ENCODE assay signal across 8 cellular contexts in the genomic region with DNA sequence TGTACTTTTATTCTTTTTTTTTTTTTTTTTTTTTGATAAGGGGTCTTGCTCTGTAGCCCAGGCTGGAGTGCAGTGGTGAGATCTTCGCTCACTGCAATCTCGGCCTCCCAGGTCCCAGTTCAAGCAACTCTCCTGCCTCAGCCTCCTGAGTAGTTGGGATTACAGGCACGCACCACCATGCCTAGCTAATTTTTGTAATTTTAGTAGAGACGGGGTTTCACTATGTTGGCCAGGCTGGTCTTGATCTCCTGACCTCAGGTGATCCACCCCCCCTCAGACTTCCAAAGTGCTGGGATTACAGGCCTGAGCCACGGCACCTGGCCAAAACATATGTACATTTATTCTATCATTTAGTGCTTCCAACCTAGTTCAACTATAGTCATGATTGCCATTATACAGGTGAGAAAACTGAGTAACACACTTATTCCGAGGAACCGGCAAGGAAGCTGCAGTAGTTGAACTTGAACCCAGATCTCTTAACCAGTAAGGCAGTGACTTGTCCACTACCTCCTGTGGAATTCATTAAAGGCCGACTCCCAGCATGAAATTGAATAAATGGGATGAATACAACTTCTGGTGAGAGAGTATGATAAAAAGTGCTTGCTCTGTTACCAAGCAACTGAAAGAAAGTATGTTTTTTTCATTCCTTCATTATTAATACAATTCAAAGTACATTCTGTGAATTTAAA. TPM values are rescaled to one million over a fixed set of nuclear protein-coding genes. Genes with fewer than 3 reads are reported as not detected.
A peak's percentile ranks its signal among the peaks of the same experiment; 100 is the strongest.
DNase-seq lines count a peak whose midpoint lies in the region; ATAC-seq and FAIRE-seq lines count a peak whose summit lies in the region.

No MANE protein-coding gene starts in this region.

- FAIRE-seq in frontal cortex (lab: Jason Lieb, UNC) = no peak

- CTCF ChIA-PET in naive thymus-derived CD4-positive, alpha-beta T cell (lab: Charles Lee) = interaction anchor here (0.8 to 2.9 kb wide), 12 partner anchors 21 to 406 kb away, joined by 3 to 33 read pairs (median 10); no protein-coding TSS in a partner anchor

- ATAC-seq in central memory CD8-positive, alpha-beta T cell (replicated peaks; ENCODE audit: extremely low read depth, poor library complexity, severe bottlenecking) = no peak
- no peak for ATAC-seq in naive thymus-derived CD4-positive, alpha-beta T cell
- no peak for ATAC-seq in GM18861 (IDR thresholded peaks at IDR 0.05; ENCODE audit: unreplicated experiment)
- ATAC-seq in HG03159 (IDR thresholded peaks at IDR 0.05; ENCODE audit: unreplicated experiment) = no peak

- no peaks in the 10 kb centered on the region for H3K27me3 ChIP-seq in ACC112 (ENCODE audit: insufficient read depth, low read length)
- no peaks in the 10 kb centered on the region for H3K27me3 ChIP-seq in naive thymus-derived CD4-positive, alpha-beta T cell (ENCODE audit: control insufficient read depth in 2 of 2, insufficient read depth in 2 of 2, low read length in 2 of 2)

- H3K4me3 Mint-ChIP-seq in IgD-negative memory B cell = peak overlapping the region; percentile 90 to 98 (median 96)
- H3K4me3 Mint-ChIP-seq in central memory CD8-positive, alpha-beta T cell = peak overlapping the region; percentile 76
- H3K4me3 Mint-ChIP-seq in naive thymus-derived CD4-positive, alpha-beta T cell = peak overlapping the region; percentile 78 to 97 (median 88)

- DNase-seq in central memory CD8-positive, alpha-beta T cell (ENCODE audit: low spot score in 2 of 2) = no peak
- peak in 1 of 9 donors; percentile 12 for DNase-seq in naive thymus-derived CD4-positive, alpha-beta T cell
- DNase-seq in RPMI8226 = no peak
- no peak for DNase-seq in frontal cortex (ENCODE audit: low spot score in 2 of 2)

- POLR2A ChIA-PET in naive thymus-derived CD4-positive, alpha-beta T cell (lab: Charles Lee) = interaction anchor here (0.5 to 2.7 kb wide), 34 partner anchors 9 to 1425 kb away, joined by 3 to 98 read pairs (median 6); partner anchors contain the start of genes C12orf60 and WBP11

- H3K9me3 Mint-ChIP-seq in IgD-negative memory B cell = peaks cover 1 to 11% (median 6%) of the 10 kb centered on the region in 3 donors
- H3K9me3 Mint-ChIP-seq in central memory CD8-positive, alpha-beta T cell = no peaks in the 10 kb centered on the region
- peaks cover 0 to 9% (median 0%) of the 10 kb centered on the region in 11 donors for H3K9me3 Mint-ChIP-seq in naive thymus-derived CD4-positive, alpha-beta T cell

- H3K36me3 ChIP-seq in ACC112 (ENCODE audit: insufficient read depth, low read length) = no peaks in the 10 kb centered on the region
- H3K36me3 ChIP-seq in naive thymus-derived CD4-positive, alpha-beta T cell (ENCODE audit: control insufficient read depth in 2 of 3, insufficient read depth in 3 of 3, low read length in 3 of 3) = no peaks in the 10 kb centered on the region

- peaks cover 9% of the 10 kb centered on the region for H3K36me3 Mint-ChIP-seq in IgD-negative memory B cell
- peaks cover 27% of the 10 kb centered on the region for H3K36me3 Mint-ChIP-seq in central memory CD8-positive, alpha-beta T cell (ENCODE audit: insufficient read depth)
- peaks cover 0 to 16% (median 3%) of the 10 kb centered on the region in 5 donors for H3K36me3 Mint-ChIP-seq in naive thymus-derived CD4-positive, alpha-beta T cell

- intact Hi-C loops in naive thymus-derived CD4-positive, alpha-beta T cell (cut with micrococcal nuclease) = loop anchor here (1.0 to 5.0 kb wide), 19 partner anchors 21 to 1424 kb away; partner anchors contain the start of genes ARHGDIB (in 2 of the 2), C12orf60 (in 2 of the 2), WBP11 (in 2 of the 2) and EPS8 (in 1 of the 2)

- H3K4me3 ChIP-seq in ACC112 (ENCODE audit: low read depth, low read length) = peak overlapping the region; percentile 76
- H3K4me3 ChIP-seq in naive thymus-derived CD4-positive, alpha-beta T cell (ENCODE audit: low read length) = peak overlapping the region; percentile 83

- no peaks in the 10 kb centered on the region for H3K27me3 Mint-ChIP-seq in IgD-negative memory B cell
- no peaks in the 10 kb centered on the region for H3K27me3 Mint-ChIP-seq in central memory CD8-positive, alpha-beta T cell
- peaks cover 0 to 2% (median 0%) of the 10 kb centered on the region in 5 donors for H3K27me3 Mint-ChIP-seq in naive thymus-derived CD4-positive, alpha-beta T cell

- no peaks in the 10 kb centered on the region for H3K9me3 ChIP-seq in naive thymus-derived CD4-positive, alpha-beta T cell (ENCODE audit: control insufficient read depth in 2 of 3, low read length in 3 of 3)

- H3K4me1 ChIP-seq in ACC112 (ENCODE audit: control insufficient read depth, insufficient read depth, low read length, unreplicated experiment) = no peaks in the 10 kb centered on the region
- peaks cover 11 to 14% of the 10 kb centered on the region in 2 donors for H3K4me1 ChIP-seq in naive thymus-derived CD4-positive, alpha-beta T cell (ENCODE audit: control insufficient read depth in 2 of 2, insufficient read depth in 2 of 2, low read length in 2 of 2)

- peak overlapping the region; percentile 47 for H2AFZ ChIP-seq in ACC112 (ENCODE audit: low read length, unreplicated experiment)

- H3K79me2 ChIP-seq in ACC112 (ENCODE audit: control insufficient read depth, insufficient read depth, low read length, unreplicated experiment) = peaks cover 32% of the 10 kb centered on the region

- H3K4me1 Mint-ChIP-seq in IgD-negative memory B cell = peaks cover 25 to 30% (median 26%) of the 10 kb centered on the region in 3 donors
- peaks cover 21% of the 10 kb centered on the region for H3K4me1 Mint-ChIP-seq in central memory CD8-positive, alpha-beta T cell
- peaks cover 16 to 44% (median 29%) of the 10 kb centered on the region in 7 donors for H3K4me1 Mint-ChIP-seq in naive thymus-derived CD4-positive, alpha-beta T cell

- H3K27ac ChIP-seq in ACC112 (ENCODE audit: low read depth, low read length) = peak overlapping the region; percentile 89
- H3K27ac ChIP-seq in naive thymus-derived CD4-positive, alpha-beta T cell (ENCODE audit: low read depth, low read length) = peak overlapping the region; percentile 84

- H3K27ac Mint-ChIP-seq in IgD-negative memory B cell = peak overlapping the region; percentile 99
- H3K27ac Mint-ChIP-seq in central memory CD8-positive, alpha-beta T cell (ENCODE audit: low read depth) = peak overlapping the region; percentile 88
- peak overlapping the region; percentile 88 to 98 (median 94) for H3K27ac Mint-ChIP-seq in naive thymus-derived CD4-positive, alpha-beta T cell

RNA-seq across cellular contexts. Expression of gene ATF7IP, which starts 0.8 kb away (rescaled TPM):
- 126 TPM for polyA plus RNA-seq in IgD-negative memory B cell
- total RNA-seq in naive thymus-derived CD4-positive, alpha-beta T cell = 100 to 1,000 TPM; 113 to 181 (median 144) TPM
- 100 to 1,000 TPM in 1 of 2 donors, 10 to 100 TPM in 1; 92.7 to 124 TPM for polyA plus RNA-seq in naive thymus-derived CD4-positive, alpha-beta T cell
- total RNA-seq in frontal cortex = 60.7 TPM
